Comparison of ENCODE assay signal across 14 cellular contexts in the genomic region with DNA sequence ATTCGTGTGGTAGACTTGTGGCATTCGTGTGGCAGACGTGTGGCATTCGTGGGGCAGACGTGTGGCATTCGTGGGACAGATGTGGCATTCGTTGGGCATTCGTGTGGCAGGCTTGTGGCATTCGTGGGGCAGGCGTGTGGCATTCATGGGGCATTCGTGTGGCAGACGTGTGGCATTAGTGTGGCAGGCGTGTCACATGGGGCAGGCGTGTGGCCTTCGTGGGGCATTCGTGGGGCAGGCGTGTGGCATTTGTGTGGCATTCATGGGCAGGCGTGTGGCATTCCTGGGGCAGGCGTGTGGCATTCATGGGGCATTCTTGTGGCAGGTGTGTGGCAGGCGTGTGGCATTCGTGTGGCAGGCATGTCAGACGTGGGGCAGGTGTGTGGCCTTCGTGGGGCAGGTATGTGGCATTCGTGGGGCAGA.
A peak's percentile ranks its signal among the peaks of the same experiment; 100 is the strongest.
DNase-seq lines count a peak whose midpoint lies in the region; ATAC-seq, FAIRE-seq and TF ChIP-seq lines count a peak whose summit lies in the region.
"Had no signal": no experiment of that assay in that cellular context is flagged by ENCODE, and none has a peak within 500 bp of the region (broad histone marks: within the 10 kb centered on the region; RNA-seq: fewer than 3 reads in every experiment).

No MANE protein-coding gene starts in this region.

- H3K79me2 ChIP-seq in GM12878 (ENCODE audit: control insufficient read depth, insufficient read depth, low read length) = peaks cover 16% of the 10 kb centered on the region

- intact Hi-C loops in activated CD8-positive, alpha-beta T cell treated with anti-CD3 and anti-CD28 coated beads for 36 hours (cut with micrococcal nuclease) = no loop called here
- intact Hi-C loops in GM12878 (cut with micrococcal nuclease; ENCODE audit: unreplicated experiment) (no loop called here), natural killer cell (cut with micrococcal nuclease) (no loop called here)

- peak overlapping the region; percentile 39 for H3K27ac Mint-ChIP-seq in activated CD8-positive, alpha-beta T cell treated with anti-CD3 and anti-CD28 coated beads, Interleukin-2, amount 10 ng/mL, durations not matched to agents 7 days and 5 days
- H3K27ac Mint-ChIP-seq in activated CD8-positive, alpha-beta T cell treated with anti-CD3 and anti-CD28 coated beads for 36 hours = no peak overlapping the region
- peak overlapping the region; percentile 88 to 89 for H3K27ac Mint-ChIP-seq in natural killer cell

- TF ChIP-seq POLR2A in GM12878 (IDR thresholded peaks at IDR 0.05; ENCODE audit: low read depth, low read length) = peak; percentile 31

- H3K9me3 Mint-ChIP-seq in activated CD8-positive, alpha-beta T cell treated with anti-CD3 and anti-CD28 coated beads, Interleukin-2, amount 10 ng/mL, durations not matched to agents 7 days and 5 days (ENCODE audit: insufficient read depth) = peaks cover 30% of the 10 kb centered on the region
- H3K9me3 Mint-ChIP-seq in activated CD8-positive, alpha-beta T cell treated with anti-CD3 and anti-CD28 coated beads for 36 hours = peaks cover 14% of the 10 kb centered on the region
- H3K9me3 Mint-ChIP-seq in natural killer cell = peaks cover 6 to 10% of the 10 kb centered on the region in 2 donors

- H3K27me3 ChIP-seq in H7 (ENCODE audit: control insufficient read depth, insufficient read depth, low read length) = no peaks in the 10 kb centered on the region
- no peaks in the 10 kb centered on the region for H3K27me3 ChIP-seq in GM12878 (replicated peaks in 1 of 2; ENCODE audit: control insufficient read depth in 2 of 2, insufficient read depth in 2 of 2, low read length in 1 of 2)

- H3K4me1 Mint-ChIP-seq in activated CD8-positive, alpha-beta T cell treated with anti-CD3 and anti-CD28 coated beads, Interleukin-2, amount 10 ng/mL, durations not matched to agents 7 days and 5 days (ENCODE audit: low read depth) = peaks cover 30% of the 10 kb centered on the region
- peaks cover 45% of the 10 kb centered on the region for H3K4me1 Mint-ChIP-seq in activated CD8-positive, alpha-beta T cell treated with anti-CD3 and anti-CD28 coated beads for 36 hours (ENCODE audit: low read depth)
- H3K4me1 Mint-ChIP-seq in natural killer cell = peaks cover 69 to 73% of the 10 kb centered on the region in 2 donors

- no peak for ATAC-seq in activated CD8-positive, alpha-beta T cell treated with anti-CD3 and anti-CD28 coated beads, Interleukin-2, amount 10 ng/mL, durations not matched to agents 7 days and 5 days
- ATAC-seq in activated CD8-positive, alpha-beta T cell treated with anti-CD3 and anti-CD28 coated beads for 36 hours = no peak
- ATAC-seq in GM12878 = no peak
- no peak for ATAC-seq in natural killer cell
- ATAC-seq in HG03571 (IDR thresholded peaks at IDR 0.05; ENCODE audit: unreplicated experiment) = no peak

- H4K20me1 ChIP-seq in GM12878 (ENCODE audit: control insufficient read depth, insufficient read depth) = no peaks in the 10 kb centered on the region

- H3K36me3 Mint-ChIP-seq in activated CD8-positive, alpha-beta T cell treated with anti-CD3 and anti-CD28 coated beads, Interleukin-2, amount 10 ng/mL, durations not matched to agents 7 days and 5 days (ENCODE audit: low read depth) = peaks cover 83% of the 10 kb centered on the region
- H3K36me3 Mint-ChIP-seq in activated CD8-positive, alpha-beta T cell treated with anti-CD3 and anti-CD28 coated beads for 36 hours (ENCODE audit: low read depth) = peaks cover 78% of the 10 kb centered on the region
- peaks cover 30% of the 10 kb centered on the region for H3K36me3 Mint-ChIP-seq in natural killer cell

- BruUV-seq in GM12878 (replicated peaks; lab: Mats Ljungman, UMichigan) = no TSS peak

- RAD21 ChIA-PET in GM12878 (lab: Charles Lee; ENCODE audit: unreplicated experiment) = no interaction called here

- TF ChIP-seq CTCF in activated CD8-positive, alpha-beta T cell treated with anti-CD3 and anti-CD28 coated beads for 36 hours (IDR thresholded peaks at IDR 0.05) = no peak
- TF ChIP-seq CTCF in GM12878 (IDR thresholded peaks at IDR 0.05 in 2 of 3, conservative IDR thresholded peaks at IDR 0.05 in 1 of 3; ENCODE audit: control insufficient read depth in 2 of 3, extremely low read depth in 1 of 3, insufficient read depth in 1 of 3, low read depth in 3 of 3, low read length in 3 of 3) = no peak
- TF ChIP-seq CTCF in natural killer cell (IDR thresholded peaks at IDR 0.05) = no peak

- CTCF ChIA-PET in activated CD8-positive, alpha-beta T cell treated with anti-CD3 and anti-CD28 coated beads, Interleukin-2, amount 10 ng/mL, durations not matched to agents 7 days and 5 days (lab: Charles Lee) = no interaction called here
- CTCF ChIA-PET in activated CD8-positive, alpha-beta T cell treated with anti-CD3 and anti-CD28 coated beads for 36 hours (lab: Charles Lee) = no interaction called here
- CTCF ChIA-PET in GM12878 (lab: Yijun Ruan, JAX) = no interaction called here

- in situ Hi-C loops in GM12878 (cut with MboI) = no loop called here

- no peak for DNase-seq in activated CD8-positive, alpha-beta T cell treated with anti-CD3 and anti-CD28 coated beads, Interleukin-2, amount 10 ng/mL, durations not matched to agents 7 days and 5 days
- no peak for DNase-seq in activated CD8-positive, alpha-beta T cell treated with anti-CD3 and anti-CD28 coated beads for 36 hours
- DNase-seq in H7 (peak; percentile 16), GM12878 (ENCODE audit: low read depth, low spot score) (no peak), natural killer cell (no peak), HK-2 (ENCODE audit: unreplicated experiment) (no peak), activated gamma-delta T cell treated with Interleukin-2 at 50 U/mL for 16 hours (no peak)
- DNase-seq: NCI-H187 treated with DMSO at 0.1 percent for 48 hours, SHP77 treated with DMSO at 0.1 percent for 48 hours, T-helper 9 cell had no signal

- H2AFZ ChIP-seq in GM12878 (ENCODE audit: control insufficient read depth, low read depth, low read length) = no peak overlapping the region

- no peaks in the 10 kb centered on the region for H3K27me3 Mint-ChIP-seq in activated CD8-positive, alpha-beta T cell treated with anti-CD3 and anti-CD28 coated beads, Interleukin-2, amount 10 ng/mL, durations not matched to agents 7 days and 5 days (ENCODE audit: low read depth)
- no peaks in the 10 kb centered on the region for H3K27me3 Mint-ChIP-seq in activated CD8-positive, alpha-beta T cell treated with anti-CD3 and anti-CD28 coated beads for 36 hours
- no peaks in the 10 kb centered on the region for H3K27me3 Mint-ChIP-seq in natural killer cell (ENCODE audit: low read depth in 2 of 2)

- no peak for TF ChIP-seq RAD21 in GM12878 (IDR thresholded peaks at IDR 0.05; ENCODE audit: insufficient read depth, low read depth, low read length)

- SMC1A ChIA-PET in GM12878 (lab: Charles Lee; ENCODE audit: uncharacterized antibody, unreplicated experiment) = interaction anchor here (1.5 kb wide), 1 partner anchor 52 kb away, joined by 6 read pairs; no protein-coding TSS in a partner anchor

- POLR2A ChIA-PET in activated CD8-positive, alpha-beta T cell treated with anti-CD3 and anti-CD28 coated beads, Interleukin-2, amount 10 ng/mL, durations not matched to agents 7 days and 5 days (lab: Charles Lee) = no interaction called here
- POLR2A ChIA-PET in activated CD8-positive, alpha-beta T cell treated with anti-CD3 and anti-CD28 coated beads for 36 hours (lab: Charles Lee) = interaction anchor here (1.5 kb wide), 1 partner anchor 8 kb away, joined by 3 read pairs; no protein-coding TSS in a partner anchor
- POLR2A ChIA-PET in GM12878 (lab: Charles Lee) = no interaction called here

- no peak overlapping the region for H3K4me2 ChIP-seq in GM12878 (ENCODE audit: control insufficient read depth, insufficient read depth)

- 98% methylated on average over 24 of the region's 24 CpGs for WGBS in GM12878 (ENCODE audit: insufficient coverage, insufficient replicate concordance, low lambda C conversion rate, missing lambda C conversion rate)

- FAIRE-seq in GM12878 (lab: Jason Lieb, UNC) = no peak
- FAIRE-seq: colon, frontal cortex, H54 had no signal

- no peaks in the 10 kb centered on the region for H3K4me1 ChIP-seq in GM12878 (ENCODE audit: control insufficient read depth, insufficient read depth, low read length)

- H3K4me3 Mint-ChIP-seq in activated CD8-positive, alpha-beta T cell treated with anti-CD3 and anti-CD28 coated beads, Interleukin-2, amount 10 ng/mL, durations not matched to agents 7 days and 5 days = no peak overlapping the region
- no peak overlapping the region for H3K4me3 Mint-ChIP-seq in activated CD8-positive, alpha-beta T cell treated with anti-CD3 and anti-CD28 coated beads for 36 hours
- no peak overlapping the region for H3K4me3 Mint-ChIP-seq in natural killer cell

- TF ChIP-seq EP300 in GM12878 (IDR thresholded peaks at IDR 0.05; ENCODE audit: borderline replicate concordance in 1 of 2, control insufficient read depth in 1 of 2, low read depth in 2 of 2, low read length in 2 of 2) = no peak

- H3K9me3 ChIP-seq in GM12878 (replicated peaks; ENCODE audit: control insufficient read depth, insufficient read depth, low read length) = peaks cover 5% of the 10 kb centered on the region; the same call in 1 of the 3 replicates

- H3K27ac ChIP-seq in GM12878 (ENCODE audit: control insufficient read depth, insufficient read depth) = no peak overlapping the region

- H3K9ac ChIP-seq in GM12878 (ENCODE audit: control insufficient read depth, insufficient read depth, low read length) = no peak overlapping the region

- H3K4me3 ChIP-seq in H7 (ENCODE audit: insufficient read depth, low read depth, low read length) (no peak overlapping the region), GM12878 (no peak overlapping the region)

- H3K36me3 ChIP-seq in H7 (replicated peaks; ENCODE audit: control insufficient read depth, insufficient read depth, low read length) (peaks cover 14% of the 10 kb centered on the region), GM12878 (ENCODE audit: control insufficient read depth in 2 of 2, insufficient read depth in 2 of 2, low read length in 1 of 2) (peaks cover 11 to 22% of the 10 kb centered on the region in 2 experiments; a peak in 3 of 4 replicates)

TF ChIP-seq in GM12878, 131 proteins besides CTCF, POLR2A, EP300 and RAD21:
- TF ChIP-seq EGR1 (IDR thresholded peaks at IDR 0.05; ENCODE audit: borderline replicate concordance in 1 of 2, low read depth in 2 of 2, low read length in 2 of 2) = peak in 1 of 2 experiments; percentile 13; a peak in 1 of 3 replicates
- TF ChIP-seq EZH2 (IDR thresholded peaks at IDR 0.05; ENCODE audit: borderline replicate concordance, control insufficient read depth, low read depth, low read length) = no peak
TF ChIP-seq in GM12878: peak in this region for 1.
